ENCODE assay signal across 8 cellular contexts in the genomic region with DNA sequence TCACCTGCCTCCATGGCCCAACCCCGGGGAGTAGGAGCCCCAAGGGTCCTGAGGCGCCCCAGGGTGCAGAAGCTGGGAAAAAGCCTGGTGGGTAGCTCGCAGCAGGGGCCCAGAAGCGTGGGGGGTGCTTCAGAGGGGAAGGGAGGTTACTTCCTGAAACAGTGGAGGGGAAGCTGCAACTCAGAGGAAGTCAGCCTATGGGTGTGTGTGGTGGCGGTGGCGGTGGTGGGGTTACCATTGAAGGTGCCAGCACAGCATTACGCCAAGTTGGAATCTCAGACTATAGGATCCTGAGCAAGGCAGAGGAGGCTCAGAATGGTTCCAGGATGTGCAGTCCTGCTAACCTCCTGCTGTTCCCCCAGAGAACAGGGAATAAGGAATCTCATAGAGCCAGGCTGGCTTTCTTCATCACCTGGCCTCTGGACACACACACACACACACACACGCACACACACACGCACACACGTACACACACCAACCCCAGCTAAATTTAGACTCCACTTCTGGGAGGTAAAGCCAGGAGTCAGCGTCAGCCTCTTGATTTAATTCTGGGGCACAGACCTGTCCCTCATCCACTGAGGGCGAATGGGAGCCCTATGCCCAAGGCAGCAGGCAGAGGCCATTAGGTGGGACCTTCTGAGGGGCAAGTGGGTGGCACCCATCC. TPM values are rescaled to one million over a fixed set of nuclear protein-coding genes. Genes with fewer than 3 reads are reported as not detected.
DNase-seq lines count a peak whose midpoint lies in the region; ATAC-seq and TF ChIP-seq lines count a peak whose summit lies in the region.

No MANE protein-coding gene starts in this region.

- peaks cover 23 to 25% of the 10 kb centered on the region in 2 donors for H3K4me1 ChIP-seq in naive thymus-derived CD4-positive, alpha-beta T cell (ENCODE audit: control insufficient read depth in 2 of 2, insufficient read depth in 2 of 2, low read length in 2 of 2)

- TF ChIP-seq CTCF in NB4 (IDR thresholded peaks at IDR 0.05; ENCODE audit: low read depth, low read length) (no peak), epithelial cell of esophagus (IDR thresholded peaks at IDR 0.05; ENCODE audit: insufficient read depth, low read depth, low read length, missing control alignments) (no peak)

- intact Hi-C loops in naive thymus-derived CD4-positive, alpha-beta T cell (cut with micrococcal nuclease), result loop anchor here (1.0 kb wide), 7 partner anchors 18 to 148 kb away; a partner anchor contains a TSS

- H3K27ac ChIP-seq in naive thymus-derived CD4-positive, alpha-beta T cell (ENCODE audit: low read depth, low read length), result peak overlapping the region; percentile 89

- no peaks in the 10 kb centered on the region for H3K9me3 ChIP-seq in naive thymus-derived CD4-positive, alpha-beta T cell (ENCODE audit: control insufficient read depth in 2 of 3, low read length in 3 of 3)

- peaks cover 8 to 66% (median 25%) of the 10 kb centered on the region in 3 experiments for H3K36me3 ChIP-seq in naive thymus-derived CD4-positive, alpha-beta T cell (ENCODE audit: control insufficient read depth in 2 of 3, insufficient read depth in 3 of 3, low read length in 3 of 3)

- TF ChIP-seq POLR2A in NB4 (IDR thresholded peaks at IDR 0.05; ENCODE audit: extremely low read depth, insufficient read length), result peak; percentile 15

- ATAC-seq in GM19023 (IDR thresholded peaks at IDR 0.05; ENCODE audit: unreplicated experiment), result peak; percentile 8
- ATAC-seq in naive thymus-derived CD4-positive, alpha-beta T cell, result peak; percentile 77

- H3K27me3 ChIP-seq in naive thymus-derived CD4-positive, alpha-beta T cell (ENCODE audit: control insufficient read depth in 2 of 2, insufficient read depth in 2 of 2, low read length in 2 of 2), result no peaks in the 10 kb centered on the region

- CTCF ChIA-PET in naive thymus-derived CD4-positive, alpha-beta T cell (lab: Charles Lee), result interaction anchor here (0.6 to 3.6 kb wide), 10 partner anchors 11 to 207 kb away, joined by 3 to 36 read pairs (median 7); a partner anchor contains a TSS

- peaks cover 21 to 46% (median 40%) of the 10 kb centered on the region in 7 donors for H3K4me1 Mint-ChIP-seq in naive thymus-derived CD4-positive, alpha-beta T cell
- H3K4me1 Mint-ChIP-seq in stimulated activated naive CD8-positive, alpha-beta T cell treated with anti-CD3 and anti-CD28 coated beads, Interleukin-15, Interleukin-2, amounts not matched to agents 100 ng/mL and 50 ng/mL, for 24 hours (ENCODE audit: low read depth), result peaks cover 30% of the 10 kb centered on the region

- peaks cover 0 to 6% (median 0%) of the 10 kb centered on the region in 11 donors for H3K9me3 Mint-ChIP-seq in naive thymus-derived CD4-positive, alpha-beta T cell
- H3K9me3 Mint-ChIP-seq in stimulated activated naive CD8-positive, alpha-beta T cell treated with anti-CD3 and anti-CD28 coated beads, Interleukin-15, Interleukin-2, amounts not matched to agents 100 ng/mL and 50 ng/mL, for 24 hours, result no peaks in the 10 kb centered on the region

- H3K27me3 Mint-ChIP-seq in naive thymus-derived CD4-positive, alpha-beta T cell, result no peaks in the 10 kb centered on the region
- H3K27me3 Mint-ChIP-seq in stimulated activated naive CD8-positive, alpha-beta T cell treated with anti-CD3 and anti-CD28 coated beads, Interleukin-15, Interleukin-2, amounts not matched to agents 100 ng/mL and 50 ng/mL, for 24 hours, result no peaks in the 10 kb centered on the region

- H3K4me3 ChIP-seq in NB4 (ENCODE audit: low read depth, low read length) (peak overlapping the region; percentile 82), epithelial cell of esophagus (ENCODE audit: low read length) (peak overlapping the region; percentile 74)
- peak overlapping the region; percentile 94 for H3K4me3 ChIP-seq in naive thymus-derived CD4-positive, alpha-beta T cell (ENCODE audit: low read length)

- peak overlapping the region; percentile 93 to 99 (median 96) for H3K4me3 Mint-ChIP-seq in naive thymus-derived CD4-positive, alpha-beta T cell
- H3K4me3 Mint-ChIP-seq in stimulated activated naive CD8-positive, alpha-beta T cell treated with anti-CD3 and anti-CD28 coated beads, Interleukin-15, Interleukin-2, amounts not matched to agents 100 ng/mL and 50 ng/mL, for 24 hours, result peak overlapping the region; percentile 93

- peaks cover 4 to 35% (median 11%) of the 10 kb centered on the region in 5 donors for H3K36me3 Mint-ChIP-seq in naive thymus-derived CD4-positive, alpha-beta T cell
- peaks cover 45% of the 10 kb centered on the region for H3K36me3 Mint-ChIP-seq in stimulated activated naive CD8-positive, alpha-beta T cell treated with anti-CD3 and anti-CD28 coated beads, Interleukin-15, Interleukin-2, amounts not matched to agents 100 ng/mL and 50 ng/mL, for 24 hours (ENCODE audit: low read depth)

- POLR2A ChIA-PET in naive thymus-derived CD4-positive, alpha-beta T cell (lab: Charles Lee), result interaction anchor here (0.5 to 7.3 kb wide), 26 partner anchors 8 to 390 kb away, joined by 3 to 159 read pairs (median 5); a partner anchor contains a TSS

- H3K27ac Mint-ChIP-seq in naive thymus-derived CD4-positive, alpha-beta T cell, result peak overlapping the region; percentile 90 to 98 (median 96)
- H3K27ac Mint-ChIP-seq in stimulated activated naive CD8-positive, alpha-beta T cell treated with anti-CD3 and anti-CD28 coated beads, Interleukin-15, Interleukin-2, amounts not matched to agents 100 ng/mL and 50 ng/mL, for 24 hours, result peak overlapping the region; percentile 83

- peak; percentile 94 for DNase-seq in NB4 (ENCODE audit: low read depth)
- DNase-seq in activated CD8-positive, alpha-beta memory T cell treated with anti-CD3 and anti-CD28 coated beads for 48 hours (ENCODE audit: low read depth in 2 of 3, low spot score in 2 of 3), result peak; percentile 57 to 62 (median 61)
- peak; percentile 54 for DNase-seq in epithelial cell of esophagus (ENCODE audit: low read depth)
- DNase-seq in naive thymus-derived CD4-positive, alpha-beta T cell, result peak; percentile 58 to 88 (median 85)
- no peak for DNase-seq in DMS153 treated with DMSO at 0.1 percent for 48 hours (lab: John Stamatoyannopoulos, UW; ENCODE audit: unreplicated experiment)
- DNase-seq in NCI-H510A (lab: John Stamatoyannopoulos, UW), result no peak

RNA-seq across cellular contexts. Expression of a gene that starts 1.3 kb away (rescaled TPM):
- 100 to 1,000 TPM; 148 to 223 (median 197) TPM for total RNA-seq in naive thymus-derived CD4-positive, alpha-beta T cell
- 10 to 100 TPM; 12.5 to 27.0 TPM for polyA plus RNA-seq in naive thymus-derived CD4-positive, alpha-beta T cell

RNA-seq across cellular contexts. Expression of a gene that starts 13.1 kb away (rescaled TPM):
- 100 to 1,000 TPM in 4 of 5 experiments, 10 to 100 TPM in 1; 86.1 to 157 (median 119) TPM for total RNA-seq in naive thymus-derived CD4-positive, alpha-beta T cell
- polyA plus RNA-seq in naive thymus-derived CD4-positive, alpha-beta T cell, result 10 to 100 TPM; 25.2 to 44.8 TPM

RNA-seq across cellular contexts. Expression of a gene that starts 18.1 kb away (rescaled TPM):
- total RNA-seq in naive thymus-derived CD4-positive, alpha-beta T cell, result 10 to 100 TPM; 14.4 to 53.2 (median 18.7) TPM
- 10 to 100 TPM; 27.8 to 37.4 TPM for polyA plus RNA-seq in naive thymus-derived CD4-positive, alpha-beta T cell

RNA-seq across cellular contexts. Expression of a gene that starts 22.4 kb away (rescaled TPM):
- 1 to 10 TPM; 4.6 to 8.4 (median 7.0) TPM for total RNA-seq in naive thymus-derived CD4-positive, alpha-beta T cell
- 1 to 10 TPM; 6.2 to 7.7 TPM for polyA plus RNA-seq in naive thymus-derived CD4-positive, alpha-beta T cell

RNA-seq across cellular contexts. Expression of a gene that starts 22.5 kb away (rescaled TPM):
- 100 to 1,000 TPM in 1 of 5 experiments, 10 to 100 TPM in 4; 67.3 to 102 (median 75.5) TPM for total RNA-seq in naive thymus-derived CD4-positive, alpha-beta T cell
- polyA plus RNA-seq in naive thymus-derived CD4-positive, alpha-beta T cell, result 1 to 10 TPM; 4.8 to 5.3 TPM

Comparison
In these comparisons a context has a peak if more than half of its experiments do, and no peak if none do; other contexts are left out.
1. DNase-seq: peak in NB4 (single experiment), activated CD8-positive, alpha-beta memory T cell treated with anti-CD3 and anti-CD28 coated beads for 48 hours (3 of 3), epithelial cell of esophagus (single experiment) and naive thymus-derived CD4-positive, alpha-beta T cell (9 of 9); none in DMS153 treated with DMSO at 0.1 percent for 48 hours (single experiment) and NCI-H510A (single experiment).
2. Peak in every context shown above with its lines, with median percentiles within 50 percentile points of each other: H3K4me3 ChIP-seq.